ENCODE assay signal across 23 cellular contexts in genomic region chr12:111100554-111100953, GRCh38.
DNase-seq lines count a peak whose midpoint lies in the region; ATAC-seq, FAIRE-seq and TF ChIP-seq lines count a peak whose summit lies in the region.
"Had no signal": no experiment of that assay in that cellular context is flagged by ENCODE, and none has a peak within 500 bp of the region (broad histone marks: within the 10 kb centered on the region; RNA-seq: fewer than 3 reads in every experiment).

No MANE protein-coding gene starts in this region.

- H3K4me2 ChIP-seq in BLaER1 (peak overlapping the region; percentile 79), HepG2 (ENCODE audit: low read depth, low read length) (no peak overlapping the region)

- peaks cover 58% of the 10 kb centered on the region for H3K4me1 ChIP-seq in BLaER1
- no peaks in the 10 kb centered on the region for H3K4me1 ChIP-seq in HEK293 (ENCODE audit: control insufficient read depth, insufficient read depth, low read length)
- no peaks in the 10 kb centered on the region for H3K4me1 ChIP-seq in HepG2 (ENCODE audit: insufficient read depth, low read length)
- H3K4me1 ChIP-seq: SJSA1 had no signal

- no peaks in the 10 kb centered on the region for H4K20me1 ChIP-seq in BLaER1
- H4K20me1 ChIP-seq in HepG2 (ENCODE audit: insufficient read depth, low read length) = no peaks in the 10 kb centered on the region

- no peak overlapping the region for H3K27ac ChIP-seq in BLaER1
- H3K27ac ChIP-seq in HEK293 (ENCODE audit: extremely low read depth, low read depth, low read length) = no peak overlapping the region
- peak overlapping the region; percentile 64 for H3K27ac ChIP-seq in angular gyrus (ENCODE audit: low read depth, low read length)
- H3K27ac ChIP-seq in HepG2 (ENCODE audit: extremely low read length, insufficient read depth, low read length) = no peak overlapping the region
- H3K27ac ChIP-seq: GM23248, SJSA1 had no signal

- H3K36me3 ChIP-seq in BLaER1 (no peaks in the 10 kb centered on the region), HEK293 (ENCODE audit: control insufficient read depth in 2 of 2, insufficient read depth in 1 of 2, low read length in 2 of 2) (no peaks in the 10 kb centered on the region), HepG2 (replicated peaks in 1 of 2; ENCODE audit: control insufficient read depth in 1 of 2, insufficient read depth in 2 of 2, low read length in 2 of 2) (no peaks in the 10 kb centered on the region)
- H3K36me3 ChIP-seq: SJSA1 had no signal

- 5% methylated on average over 2 of the region's 4 CpGs for WGBS in HepG2 (ENCODE audit: low lambda C conversion rate)

- no peak for TF ChIP-seq POLR2A in HepG2 (IDR thresholded peaks at IDR 0.05; ENCODE audit: insufficient read depth in 1 of 2, low read depth in 2 of 2, low read length in 2 of 2)

- TF ChIP-seq RAD21 in HepG2 (CRISPR knock-in tag; IDR thresholded peaks at IDR 0.05) = no peak

- no peak for TF ChIP-seq EP300 in HepG2 (IDR thresholded peaks at IDR 0.05; ENCODE audit: low read depth in 2 of 2, low read length in 2 of 2)
- no peak for TF ChIP-seq EP300 in HepG2 (CRISPR knock-in tag; IDR thresholded peaks at IDR 0.05; ENCODE audit: borderline replicate concordance)

- H3K9ac ChIP-seq in BLaER1 (no peak overlapping the region), HepG2 (ENCODE audit: insufficient read depth, low read depth, low read length) (no peak overlapping the region)
- H3K9ac ChIP-seq: GM23248 had no signal

- H3K27me3 ChIP-seq in BLaER1 (no peaks in the 10 kb centered on the region), HepG2 (ENCODE audit: control insufficient read depth in 1 of 2, insufficient read depth in 2 of 2, low read length in 2 of 2) (peaks cover 1 to 38% of the 10 kb centered on the region in 2 experiments; a peak in 3 of 5 replicates)

- H3K79me2 ChIP-seq in HepG2 (ENCODE audit: insufficient read depth, low read length) = no peaks in the 10 kb centered on the region

- intact Hi-C loops in HepG2 (cut with micrococcal nuclease; ENCODE audit: unreplicated experiment) = no loop called here

- no peak for DNase-seq in HepG2 (ENCODE audit: low spot score)
- DNase-seq in NCI-H345 treated with DMSO at 0.1 percent for 48 hours (lab: John Stamatoyannopoulos, UW; ENCODE audit: unreplicated experiment) = no peak
- no peak for DNase-seq in NOMO-1 treated with dmso at 0.1 percent for 144 hours (lab: John Stamatoyannopoulos, UW; ENCODE audit: unreplicated experiment)
- DNase-seq: CD4-positive, CD25-positive, alpha-beta regulatory T cell; COR-L47; DMS79 treated with DMSO at 0.1 percent for 48 hours; GM23248; NCI-H1092; NCI-H1436; NCI-H1930; NCI-H2227 treated with DMSO at 0.1 percent for 48 hours; NCI-H510A treated with DMSO at 0.1 percent for 48 hours; NCI-H774; OCI-M1 had no signal

- no peak for FAIRE-seq in HepG2 (lab: Jason Lieb, UNC)
- FAIRE-seq: A204.1, RCC 7860 had no signal

- no peak overlapping the region for H2AFZ ChIP-seq in HepG2 (ENCODE audit: low read length)
- H2AFZ ChIP-seq: GM23248 had no signal

- in situ Hi-C loops in HepG2 (cut with HindIII; ENCODE audit: extremely low pct_ligation_motif_present, low pct_unique_long_range_greater_than_20kb) = no loop called here

- no peak for ATAC-seq in HepG2
- ATAC-seq in GM18520 (IDR thresholded peaks at IDR 0.05; ENCODE audit: unreplicated experiment) = no peak
- ATAC-seq: HCT116, Right ventricle myocardium inferior had no signal

- no peaks in the 10 kb centered on the region for H3K9me3 ChIP-seq in BLaER1
- no peaks in the 10 kb centered on the region for H3K9me3 ChIP-seq in HEK293 (ENCODE audit: control insufficient read depth, insufficient read depth, low read depth, low read length)
- H3K9me3 ChIP-seq in HepG2 (ENCODE audit: low read length) = no peaks in the 10 kb centered on the region
- H3K9me3 ChIP-seq: SJSA1 had no signal

- no peak for TF ChIP-seq CTCF in HEK293 (tag by site-specific recombination; IDR thresholded peaks at IDR 0.05)
- TF ChIP-seq CTCF in HepG2 (CRISPR knock-in tag; IDR thresholded peaks at IDR 0.05) = no peak

- H3K4me3 ChIP-seq in BLaER1 (no peak overlapping the region), HEK293 (ENCODE audit: low read depth, low read length) (no peak overlapping the region), HepG2 (replicated peaks in 1 of 3; ENCODE audit: insufficient read depth in 1 of 3, low read depth in 2 of 3, low read length in 3 of 3) (no peak overlapping the region)
- H3K4me3 ChIP-seq: GM23248, SJSA1 had no signal

- CTCF ChIA-PET in HEK293 (lab: Yijun Ruan, JAX) (no interaction called here), HepG2 (lab: Yijun Ruan, JAX; ENCODE audit: low intra/inter-chr PET ratio, low total read pairs) (no interaction called here)

- no TSS peak for BruUV-seq in HepG2 (replicated peaks; lab: Mats Ljungman, UMichigan)

- POLR2A ChIA-PET in HEK293 (lab: Yijun Ruan, JAX) = no interaction called here
- POLR2A ChIA-PET in HepG2 (lab: Yijun Ruan, JAX) = no interaction called here

TF ChIP-seq in HEK293, 187 proteins besides CTCF, POLR2A, EP300 and RAD21:
- TF ChIP-seq SCRT2 (tag by site-specific recombination; IDR thresholded peaks at IDR 0.05) = peak; percentile 76
- TF ChIP-seq SCRT1 (tag by site-specific recombination; IDR thresholded peaks at IDR 0.05; ENCODE audit: borderline replicate concordance) = 0 out of 2 replicates have a peak, but pooled peaks have one; percentile 37
- no peak for TF ChIP-seq ZNF324 (tag by site-specific recombination; IDR thresholded peaks at IDR 0.05)
- no peak for TF ChIP-seq ZNF704 (tag by site-specific recombination; IDR thresholded peaks at IDR 0.05)

TF ChIP-seq in HepG2, 621 proteins besides CTCF, POLR2A, EP300 and RAD21:
- peak; percentile 90 for TF ChIP-seq MNT (IDR thresholded peaks at IDR 0.05)
- no peak for TF ChIP-seq ZNF281 (CRISPR knock-in tag; IDR thresholded peaks at IDR 0.05; ENCODE audit: borderline replicate concordance)
